9 cellular contexts compared by ENCODE assay signal in genomic region chr13:101258071-101258470, GRCh38.
DNase-seq lines count a peak whose midpoint lies in the region; ATAC-seq and TF ChIP-seq lines count a peak whose summit lies in the region.
"Had no signal": no experiment of that assay in that cellular context is flagged by ENCODE, and none has a peak within 500 bp of the region (broad histone marks: within the 10 kb centered on the region; RNA-seq: fewer than 3 reads in every experiment).

No MANE protein-coding gene starts in this region.

- peak overlapping the region; percentile 65 for H2AFZ ChIP-seq in fibroblast of lung (ENCODE audit: low read length)

- H3K9me3 ChIP-seq in fibroblast of lung (ENCODE audit: control insufficient read depth, insufficient read depth, low read depth, low read length): no peaks in the 10 kb centered on the region

- H3K27ac ChIP-seq in fibroblast of lung (ENCODE audit: insufficient read depth, low read length): peak overlapping the region; percentile 48
- H3K27ac ChIP-seq: skin epidermis had no signal

- intact Hi-C loops in sciatic nerve (cut with DNase I): no loop called here

- ATAC-seq in GM21381 (IDR thresholded peaks at IDR 0.05; ENCODE audit: unreplicated experiment): peak; percentile 96
- ATAC-seq in HG03520 (IDR thresholded peaks at IDR 0.05; ENCODE audit: unreplicated experiment): peak; percentile 97
- peak; percentile 93 for ATAC-seq in SK-N-SH treated with all-trans-retinoic acid at 6 μM for 48 hours
- ATAC-seq in sciatic nerve: no peak

- no peak overlapping the region for H3K9ac ChIP-seq in fibroblast of lung (ENCODE audit: insufficient read depth, low read length)

- DNase-seq in EH (ENCODE audit: low read depth) (peak; percentile 92), fibroblast of lung (ENCODE audit: low read depth in 2 of 2) (peak; percentile 70 to 95), germinal center (ENCODE audit: low spot score) (no peak), sciatic nerve (ENCODE audit: low spot score) (no peak)
- peak; percentile 27 to 56 (median 47) for DNase-seq in stimulated activated CD4-positive, alpha-beta T cell treated with anti-CD3 and anti-CD28 coated beads, TNF-alpha, amount 100 ng/mL, for 48 hours (ENCODE audit: low read depth in 3 of 3)

- no peaks in the 10 kb centered on the region for H3K79me2 ChIP-seq in fibroblast of lung (ENCODE audit: control insufficient read depth, insufficient read depth, low read length)

- no peaks in the 10 kb centered on the region for H3K27me3 ChIP-seq in fibroblast of lung (ENCODE audit: control insufficient read depth, insufficient read depth, low read length)

- H4K20me1 ChIP-seq in fibroblast of lung (ENCODE audit: control insufficient read depth, extremely low read depth, insufficient read depth, low read length): no peaks in the 10 kb centered on the region

- H3K4me1 ChIP-seq in fibroblast of lung (ENCODE audit: control insufficient read depth, extremely low read depth, insufficient read depth, low read length): peaks cover 7% of the 10 kb centered on the region

- no peak overlapping the region for H3K4me2 ChIP-seq in fibroblast of lung (ENCODE audit: extremely low read depth, insufficient read depth, low read length)

- no peak overlapping the region for H3K4me3 ChIP-seq in fibroblast of lung (replicated peaks in 1 of 4; ENCODE audit: control extremely low read depth in 1 of 4, insufficient read depth in 1 of 4, low read depth in 3 of 4, low read length in 4 of 4)
- H3K4me3 ChIP-seq: skin epidermis had no signal

- TF ChIP-seq CTCF in fibroblast of lung (conservative IDR thresholded peaks at IDR 0.05 in 1 of 2, IDR thresholded peaks at IDR 0.05 in 1 of 2; ENCODE audit: low read depth in 1 of 2, low read length in 2 of 2): no peak

- no peaks in the 10 kb centered on the region for H3K36me3 ChIP-seq in fibroblast of lung (ENCODE audit: control insufficient read depth, insufficient read depth, low read length)

TF ChIP-seq in SK-N-SH treated with all-trans-retinoic acid at 6 μM for 48 hours, 23 proteins besides CTCF, POLR2A, EP300 and RAD21:
- TF ChIP-seq GLIS3 (CRISPR knock-in tag; IDR thresholded peaks at IDR 0.05) (no peak), ZNF565 (CRISPR knock-in tag; conservative IDR thresholded peaks at IDR 0.05; ENCODE audit: low read depth) (no peak), BACH2 (CRISPR knock-in tag; IDR thresholded peaks at IDR 0.05; ENCODE audit: borderline replicate concordance) (no peak), SNAI2 (CRISPR knock-in tag; IDR thresholded peaks at IDR 0.05) (no peak), ZFP3 (CRISPR knock-in tag; IDR thresholded peaks at IDR 0.05) (no peak)

Comparison
In these comparisons a context has a peak if more than half of its experiments do, and no peak if none do; other contexts are left out.
1. DNase-seq: peak in EH (single experiment), fibroblast of lung (2 of 2) and stimulated activated CD4-positive, alpha-beta T cell treated with anti-CD3 and anti-CD28 coated beads, TNF-alpha, amount 100 ng/mL, for 48 hours (3 of 3); none in germinal center (single experiment) and sciatic nerve (single experiment).